21 cellular contexts compared by ENCODE assay signal in genomic region chr4:10023050-10023419, GRCh38. TPM values are rescaled to one million over a fixed set of nuclear protein-coding genes. Genes with fewer than 3 reads are reported as not detected.
DNase-seq lines count a peak whose midpoint lies in the region; ATAC-seq, FAIRE-seq and TF ChIP-seq lines count a peak whose summit lies in the region.
"Had no signal": no experiment of that assay in that cellular context is flagged by ENCODE, and none has a peak within 500 bp of the region (broad histone marks: within the 10 kb centered on the region; RNA-seq: fewer than 3 reads in every experiment).

No MANE protein-coding gene starts in this region.

- no peak overlapping the region for H3K9ac ChIP-seq in HepG2 (ENCODE audit: insufficient read depth, low read depth, low read length)
- H3K9ac ChIP-seq in endodermal cell (ENCODE audit: extremely low read depth, low read length, poor library complexity, severe bottlenecking): no peak overlapping the region
- H3K9ac ChIP-seq: KMS-11 had no signal

- no peaks in the 10 kb centered on the region for H3K36me3 Mint-ChIP-seq in endodermal cell (ENCODE audit: low read depth)
- H3K36me3 Mint-ChIP-seq in activated naive CD4-positive, alpha-beta T cell treated with anti-CD3 and anti-CD28 coated beads, Interleukin-2, amount 50 U/mL, for 72 hours: peaks cover 0 to 4% of the 10 kb centered on the region in 2 donors
- H3K36me3 Mint-ChIP-seq: natural killer cell had no signal

- CTCF ChIA-PET in HepG2 (lab: Yijun Ruan, JAX; ENCODE audit: low intra/inter-chr PET ratio, low total read pairs): no interaction called here

- no peak for TF ChIP-seq RAD21 in HepG2 (CRISPR knock-in tag; IDR thresholded peaks at IDR 0.05)

- intact Hi-C loops in HepG2 (cut with micrococcal nuclease; ENCODE audit: unreplicated experiment) (no loop called here), right lobe of liver (cut with DNase I) (no loop called here)

- H3K27ac ChIP-seq in HepG2 (ENCODE audit: extremely low read length, insufficient read depth, low read length) (peak overlapping the region; percentile 89), right lobe of liver (no peak overlapping the region), endodermal cell (ENCODE audit: low read depth, low read length) (no peak overlapping the region)
- H3K27ac ChIP-seq: C4-2B, KMS-11, uterus had no signal

- H3K4me2 ChIP-seq in HepG2 (ENCODE audit: low read depth, low read length): no peak overlapping the region
- H3K4me2 ChIP-seq: KMS-11 had no signal

- POLR2A ChIA-PET in HepG2 (lab: Yijun Ruan, JAX): interaction anchor here (1.7 kb wide), 1 partner anchor 16 kb away, joined by 4 read pairs; no protein-coding TSS in a partner anchor

- H3K4me3 Mint-ChIP-seq in endodermal cell: no peak overlapping the region
- H3K4me3 Mint-ChIP-seq: HFFc6, natural killer cell had no signal

- no peak overlapping the region for H2AFZ ChIP-seq in HepG2 (ENCODE audit: low read length)

- FAIRE-seq in HepG2 (lab: Jason Lieb, UNC): no peak
- FAIRE-seq: A204.1, frontal cortex, RCC 7860 had no signal

- H3K9me3 ChIP-seq in HepG2 (ENCODE audit: low read length) (no peaks in the 10 kb centered on the region), right lobe of liver (no peaks in the 10 kb centered on the region), endodermal cell (ENCODE audit: control insufficient read depth, low read length) (no peaks in the 10 kb centered on the region)
- H3K9me3 ChIP-seq: adrenal gland, uterus had no signal

- peaks cover 3% of the 10 kb centered on the region for H3K4me1 Mint-ChIP-seq in endodermal cell

- TF ChIP-seq POLR2A in HepG2 (IDR thresholded peaks at IDR 0.05; ENCODE audit: insufficient read depth in 1 of 2, low read depth in 2 of 2, low read length in 2 of 2) (no peak), right lobe of liver (IDR thresholded peaks at IDR 0.05) (no peak)

- TF ChIP-seq CTCF in HepG2 (CRISPR knock-in tag; IDR thresholded peaks at IDR 0.05) (no peak), right lobe of liver (IDR thresholded peaks at IDR 0.05) (no peak), endodermal cell (conservative IDR thresholded peaks at IDR 0.05) (no peak)

- DNase-seq in HepG2 (ENCODE audit: low spot score): no peak
- DNase-seq in right lobe of liver: no peak
- DNase-seq in NOMO-1 treated with DMSO at 0.1 percent for 48 hours (lab: John Stamatoyannopoulos, UW; ENCODE audit: unreplicated experiment): peak; percentile 61
- DNase-seq in endodermal cell: peak; percentile 26
- DNase-seq in putamen (ENCODE audit: low spot score): no peak
- no peak for DNase-seq in activated naive CD4-positive, alpha-beta T cell treated with Interleukin-2 at 50 U/mL for 16 hours
- no peak for DNase-seq in activated naive CD4-positive, alpha-beta T cell treated with anti-CD3 and anti-CD28 coated beads, Interleukin-2, amount 50 U/mL, for 72 hours (ENCODE audit: low spot score in 2 of 2)
- DNase-seq: GF-D8; HFFc6; natural killer cell; NCI-H69; stimulated activated CD4-positive, alpha-beta T cell treated with anti-CD3 and anti-CD28 coated beads, Interleukin-4, amount 100 ng/mL, for 4 hours; uterus had no signal

- peaks cover 34% of the 10 kb centered on the region for H3K27me3 Mint-ChIP-seq in endodermal cell (ENCODE audit: insufficient read depth)

- H3K9me3 Mint-ChIP-seq in endodermal cell: peaks cover 2% of the 10 kb centered on the region
- no peaks in the 10 kb centered on the region for H3K9me3 Mint-ChIP-seq in activated naive CD4-positive, alpha-beta T cell treated with anti-CD3 and anti-CD28 coated beads, Interleukin-2, amount 50 U/mL, for 72 hours
- H3K9me3 Mint-ChIP-seq: HFFc6, natural killer cell had no signal

- no peak for ATAC-seq in HepG2
- no peak for ATAC-seq in right lobe of liver
- no peak for ATAC-seq in HG03565 (IDR thresholded peaks at IDR 0.05; ENCODE audit: unreplicated experiment)
- ATAC-seq in activated naive CD4-positive, alpha-beta T cell treated with anti-CD3 and anti-CD28 coated beads, Interleukin-2, amount 50 U/mL, for 72 hours: no peak
- ATAC-seq: natural killer cell, SK-N-SH treated with all-trans-retinoic acid at 6 μM for 48 hours had no signal

- in situ Hi-C loops in HepG2 (cut with HindIII; ENCODE audit: extremely low pct_ligation_motif_present, low pct_unique_long_range_greater_than_20kb): no loop called here

- 97% methylated on average over 5 of the region's 5 CpGs for WGBS in HepG2 (ENCODE audit: low lambda C conversion rate)
- WGBS in right lobe of liver (ENCODE audit: insufficient coverage, low coverage, low lambda C conversion rate, missing lambda C conversion rate): 72% methylated on average over 4 of the region's 5 CpGs
- 92 to 98% methylated on average over 5 of the region's 5 CpGs for WGBS in endodermal cell (ENCODE audit: insufficient coverage in 1 of 2, insufficient read length in 1 of 2), 2 experiments

- peaks cover 1 to 11% of the 10 kb centered on the region in 2 experiments; a peak in 1 of 5 replicates for H3K36me3 ChIP-seq in HepG2 (replicated peaks in 1 of 2; ENCODE audit: control insufficient read depth in 1 of 2, insufficient read depth in 2 of 2, low read length in 2 of 2)
- no peaks in the 10 kb centered on the region for H3K36me3 ChIP-seq in right lobe of liver
- no peaks in the 10 kb centered on the region for H3K36me3 ChIP-seq in endodermal cell (ENCODE audit: control insufficient read depth, insufficient read depth, low read length)
- H3K36me3 ChIP-seq: adrenal gland, uterus had no signal

- no peak for TF ChIP-seq EP300 in HepG2 (IDR thresholded peaks at IDR 0.05; ENCODE audit: low read depth in 2 of 2, low read length in 2 of 2)
- TF ChIP-seq EP300 in HepG2 (CRISPR knock-in tag; IDR thresholded peaks at IDR 0.05; ENCODE audit: borderline replicate concordance): no peak

- BruUV-seq in HepG2 (replicated peaks; lab: Mats Ljungman, UMichigan): no TSS peak

- H3K4me3 ChIP-seq in HepG2 (replicated peaks in 1 of 3; ENCODE audit: insufficient read depth in 1 of 3, low read depth in 2 of 3, low read length in 3 of 3): no peak overlapping the region
- H3K4me3 ChIP-seq in right lobe of liver: no peak overlapping the region
- H3K4me3 ChIP-seq in endodermal cell (ENCODE audit: low read length): no peak overlapping the region
- H3K4me3 ChIP-seq: adrenal gland, uterus had no signal

- peaks cover 32% of the 10 kb centered on the region for H3K79me2 ChIP-seq in HepG2 (ENCODE audit: insufficient read depth, low read length)

- no peaks in the 10 kb centered on the region for H4K20me1 ChIP-seq in HepG2 (ENCODE audit: insufficient read depth, low read length)

- H3K27me3 ChIP-seq in HepG2 (ENCODE audit: control insufficient read depth in 1 of 2, insufficient read depth in 2 of 2, low read length in 2 of 2) (no peaks in the 10 kb centered on the region), right lobe of liver (no peaks in the 10 kb centered on the region), endodermal cell (ENCODE audit: control insufficient read depth, insufficient read depth, low read length, poor library complexity, severe bottlenecking) (no peaks in the 10 kb centered on the region)
- H3K27me3 ChIP-seq: adrenal gland, uterus had no signal

- H3K4me1 ChIP-seq in HepG2 (ENCODE audit: insufficient read depth, low read length) (peaks cover 96% of the 10 kb centered on the region), right lobe of liver (peaks cover 0 to 51% (median 13%) of the 10 kb centered on the region in 4 donors), endodermal cell (ENCODE audit: control insufficient read depth, insufficient read depth, low read length) (no peaks in the 10 kb centered on the region)

- no peak overlapping the region for H3K27ac Mint-ChIP-seq in endodermal cell
- H3K27ac Mint-ChIP-seq in activated naive CD4-positive, alpha-beta T cell treated with anti-CD3 and anti-CD28 coated beads, Interleukin-2, amount 50 U/mL, for 72 hours: no peak overlapping the region
- H3K27ac Mint-ChIP-seq: HFFc6, natural killer cell had no signal

TF ChIP-seq in HepG2, 621 proteins besides CTCF, POLR2A, EP300 and RAD21:
- TF ChIP-seq ZNF274 (CRISPR knock-in tag; IDR thresholded peaks at IDR 0.05): no peak
- no peak for TF ChIP-seq SIX1 (CRISPR knock-in tag; IDR thresholded peaks at IDR 0.05; ENCODE audit: borderline replicate concordance)

RNA-seq across cellular contexts. Expression of gene SLC2A9, which starts 1.7 kb away (rescaled TPM):
- total RNA-seq in HepG2 (2016; rRNA removed; fragmentation: Illumina TruSeq; extraction: Trizol) (19.9 and 36.2 TPM in 2 replicates), right lobe of liver (10 to 100 TPM; 16.1 to 25.0 (median 19.8) TPM), endodermal cell (1 to 10 TPM in 1 of 2 donors, under 1 TPM in 1; 0.95 to 1.9 TPM)
- total RNA-seq in HepG2 (2016; cell fraction: cytosol; rRNA removed; fragmentation: Illumina TruSeq; extraction: Trizol; ENCODE audit: low read depth): 11.2 and 13.2 TPM in 2 replicates
- total RNA-seq in HepG2 (2016; cell fraction: insoluble cytoplasmic fraction; rRNA removed; fragmentation: Illumina TruSeq; extraction: Trizol): 20.2 and 36.6 TPM in 2 replicates
- total RNA-seq in HepG2 (2016; cell fraction: membrane; rRNA removed; fragmentation: Illumina TruSeq; extraction: Trizol): 16.6 and 18.8 TPM in 2 replicates
- 46.8 and 63.5 TPM in 2 replicates for total RNA-seq in HepG2 (2016; cell fraction: nucleus; rRNA removed; fragmentation: Illumina TruSeq; extraction: Trizol)
- polyA plus RNA-seq in HepG2 (2011; rRNA removed): 42.3 and 51.0 TPM in 2 replicates
- 40.4 and 40.5 TPM in 2 replicates for polyA plus RNA-seq in HepG2 (2011; cell fraction: cytosol; rRNA removed)
- 78.3 and 78.9 TPM in 2 replicates for polyA plus RNA-seq in HepG2 (2011; cell fraction: nucleus; rRNA removed)
- polyA plus RNA-seq in HepG2 (2012): 38.0 and 55.5 TPM in 2 replicates
- 5.7 and 8.5 TPM in 2 replicates for polyA plus RNA-seq in HepG2 (2016; cell fraction: cytosol; fragmentation: Illumina TruSeq; extraction: Trizol; ENCODE audit: low read depth)
- polyA plus RNA-seq in HepG2 (2016; cell fraction: insoluble cytoplasmic fraction; fragmentation: Illumina TruSeq; extraction: Trizol; ENCODE audit: low read depth): 16.8 and 19.2 TPM in 2 replicates
- 11.8 and 13.9 TPM in 2 replicates for polyA plus RNA-seq in HepG2 (2016; cell fraction: membrane; fragmentation: Illumina TruSeq; extraction: Trizol; ENCODE audit: low read depth)
- 32.8 and 34.3 TPM in 2 replicates for polyA plus RNA-seq in HepG2 (2016; cell fraction: nucleus; fragmentation: Illumina TruSeq; extraction: Trizol; ENCODE audit: insufficient read depth, low read depth)
- polyA minus RNA-seq in HepG2 (2011; rRNA and poly(A)+ RNA removed; ENCODE audit: low replicate concordance): 0.09 and 127 TPM in 2 replicates
- 35.6 and 44.8 TPM in 2 replicates for polyA minus RNA-seq in HepG2 (2011; cell fraction: cytosol; rRNA and poly(A)+ RNA removed)
- 124 and 142 TPM in 2 replicates for polyA minus RNA-seq in HepG2 (2011; cell fraction: nucleus; rRNA and poly(A)+ RNA removed)
- polyA plus RNA-seq in endodermal cell (2013, experiment 1 of 2): not detected
- not detected for polyA plus RNA-seq in endodermal cell (2013, experiment 2 of 2)
- 1 to 10 TPM in 1 of 2 donors, under 1 TPM in 1; 0.52 to 1.2 TPM for total RNA-seq in activated naive CD4-positive, alpha-beta T cell treated with anti-CD3 and anti-CD28 coated beads, Interleukin-2, amount 50 U/mL, for 72 hours

Comparison
In these comparisons a context has a peak if more than half of its experiments do, and no peak if none do; other contexts are left out.
1. DNase-seq: peak in NOMO-1 treated with DMSO at 0.1 percent for 48 hours (single experiment) and endodermal cell (single experiment); none in HepG2 (single experiment), right lobe of liver (0 of 3), putamen (single experiment), activated naive CD4-positive, alpha-beta T cell treated with Interleukin-2 at 50 U/mL for 16 hours (single experiment) and activated naive CD4-positive, alpha-beta T cell treated with anti-CD3 and anti-CD28 coated beads, Interleukin-2, amount 50 U/mL, for 72 hours (0 of 2).
2. RNA of gene SLC2A9, which starts 1.7 kb away (total RNA-seq): 11.2 to 63.5 TPM in HepG2 and 16.1 to 25.0 TPM in right lobe of liver; 0.95 to 1.9 TPM in endodermal cell and 0.52 to 1.2 TPM in activated naive CD4-positive, alpha-beta T cell treated with anti-CD3 and anti-CD28 coated beads, Interleukin-2, amount 50 U/mL, for 72 hours; every median in the first group is over 4 times any median in the second.